ENCODE assay signal across 8 cellular contexts in genomic region chr9:95515272-95516113, GRCh38. TPM values are rescaled to one million over a fixed set of nuclear protein-coding genes. Genes with fewer than 3 reads are reported as not detected.
DNase-seq lines count a peak whose midpoint lies in the region; ATAC-seq, FAIRE-seq and TF ChIP-seq lines count a peak whose summit lies in the region.

No MANE protein-coding gene starts in this region.

- H3K36me3 ChIP-seq in RWPE2 (ENCODE audit: low read depth), result no peaks in the 10 kb centered on the region
- H3K36me3 ChIP-seq in upper lobe of right lung, result no peaks in the 10 kb centered on the region

- ATAC-seq in RWPE2 (ENCODE audit: low read depth), result no peak
- ATAC-seq in central memory CD8-positive, alpha-beta T cell (replicated peaks; ENCODE audit: extremely low read depth, poor library complexity, severe bottlenecking), result no peak
- no peak for ATAC-seq in upper lobe of right lung

- peaks cover 6% of the 10 kb centered on the region for H3K9me3 Mint-ChIP-seq in central memory CD8-positive, alpha-beta T cell
- peaks cover 7% of the 10 kb centered on the region for H3K9me3 Mint-ChIP-seq in mesothelial cell of epicardium

- no peaks in the 10 kb centered on the region for H3K9me3 ChIP-seq in RWPE2 (ENCODE audit: severe bottlenecking)
- no peaks in the 10 kb centered on the region for H3K9me3 ChIP-seq in upper lobe of right lung

- H3K27ac Mint-ChIP-seq in central memory CD8-positive, alpha-beta T cell (ENCODE audit: low read depth), result no peak overlapping the region
- H3K27ac Mint-ChIP-seq in mesothelial cell of epicardium, result no peak overlapping the region

- H3K4me1 ChIP-seq in RWPE2 (ENCODE audit: insufficient read depth, poor library complexity, severe bottlenecking), result no peaks in the 10 kb centered on the region
- peaks cover 21% of the 10 kb centered on the region for H3K4me1 ChIP-seq in upper lobe of right lung

- FAIRE-seq in D721Med (lab: Jason Lieb, UNC), result no peak

- H3K27me3 ChIP-seq in RWPE2 (ENCODE audit: insufficient read depth, poor library complexity, severe bottlenecking) (no peaks in the 10 kb centered on the region), upper lobe of right lung (no peaks in the 10 kb centered on the region)

- no peak overlapping the region for H3K27ac ChIP-seq in RWPE2 (ENCODE audit: poor library complexity, severe bottlenecking)
- no peak overlapping the region for H3K27ac ChIP-seq in upper lobe of right lung

- peaks cover 6% of the 10 kb centered on the region for H3K36me3 Mint-ChIP-seq in central memory CD8-positive, alpha-beta T cell (ENCODE audit: insufficient read depth)
- H3K36me3 Mint-ChIP-seq in mesothelial cell of epicardium, result no peaks in the 10 kb centered on the region

- H3K4me3 Mint-ChIP-seq in central memory CD8-positive, alpha-beta T cell, result peak overlapping the region; percentile 100
- peak overlapping the region; percentile 57 for H3K4me3 Mint-ChIP-seq in mesothelial cell of epicardium

- peaks cover 9% of the 10 kb centered on the region for H3K27me3 Mint-ChIP-seq in central memory CD8-positive, alpha-beta T cell
- H3K27me3 Mint-ChIP-seq in mesothelial cell of epicardium (ENCODE audit: low read depth), result peaks cover 80% of the 10 kb centered on the region

- H3K4me3 ChIP-seq in RWPE2 (ENCODE audit: severe bottlenecking), result peak overlapping the region; percentile 48
- H3K4me3 ChIP-seq in upper lobe of right lung, result peak overlapping the region; percentile 54

- peaks cover 25% of the 10 kb centered on the region for H3K4me1 Mint-ChIP-seq in central memory CD8-positive, alpha-beta T cell
- H3K4me1 Mint-ChIP-seq in mesothelial cell of epicardium, result peaks cover 31% of the 10 kb centered on the region

- intact Hi-C loops in upper lobe of right lung (cut with DNase I), result loop anchor here (10.0 kb wide), 1 partner anchor 209 kb away; no protein-coding TSS in a partner anchor

- TF ChIP-seq CTCF in RWPE2 (IDR thresholded peaks at IDR 0.05; ENCODE audit: poor library complexity, severe bottlenecking) (no peak), mesothelial cell of epicardium (IDR thresholded peaks at IDR 0.05; ENCODE audit: unreplicated experiment) (no peak), upper lobe of right lung (IDR thresholded peaks at IDR 0.05) (no peak), D721Med (IDR thresholded peaks at IDR 0.05; ENCODE audit: insufficient read depth, missing control alignments) (no peak)

- DNase-seq in NCI-H2196 (lab: John Stamatoyannopoulos, UW; ENCODE audit: unreplicated experiment), result peak; percentile 6
- no peak for DNase-seq in NCI-H2196 treated with DMSO at 0.1 percent for 48 hours (lab: John Stamatoyannopoulos, UW; ENCODE audit: unreplicated experiment)
- DNase-seq in RWPE2 (ENCODE audit: low spot score), result no peak
- DNase-seq in central memory CD8-positive, alpha-beta T cell (ENCODE audit: low spot score in 2 of 2), result no peak
- peak in 1 of 2 experiments; percentile 51 for DNase-seq in mesothelial cell of epicardium (ENCODE audit: low spot score in 2 of 2, unreplicated experiment in 2 of 2)
- no peak for DNase-seq in upper lobe of right lung
- no peak for DNase-seq in hippocampal formation (lab: John Stamatoyannopoulos, UW)
- no peak for DNase-seq in D721Med (ENCODE audit: insufficient read length, low spot score)

RNA-seq across cellular contexts. Expression of gene PTCH1, which starts 1.3 kb away (rescaled TPM):
- total RNA-seq in mesothelial cell of epicardium (29.9 to 36.3 TPM (median 36.1 TPM) in 3 replicates), upper lobe of right lung (25.9 TPM)
